In the genomic region with DNA sequence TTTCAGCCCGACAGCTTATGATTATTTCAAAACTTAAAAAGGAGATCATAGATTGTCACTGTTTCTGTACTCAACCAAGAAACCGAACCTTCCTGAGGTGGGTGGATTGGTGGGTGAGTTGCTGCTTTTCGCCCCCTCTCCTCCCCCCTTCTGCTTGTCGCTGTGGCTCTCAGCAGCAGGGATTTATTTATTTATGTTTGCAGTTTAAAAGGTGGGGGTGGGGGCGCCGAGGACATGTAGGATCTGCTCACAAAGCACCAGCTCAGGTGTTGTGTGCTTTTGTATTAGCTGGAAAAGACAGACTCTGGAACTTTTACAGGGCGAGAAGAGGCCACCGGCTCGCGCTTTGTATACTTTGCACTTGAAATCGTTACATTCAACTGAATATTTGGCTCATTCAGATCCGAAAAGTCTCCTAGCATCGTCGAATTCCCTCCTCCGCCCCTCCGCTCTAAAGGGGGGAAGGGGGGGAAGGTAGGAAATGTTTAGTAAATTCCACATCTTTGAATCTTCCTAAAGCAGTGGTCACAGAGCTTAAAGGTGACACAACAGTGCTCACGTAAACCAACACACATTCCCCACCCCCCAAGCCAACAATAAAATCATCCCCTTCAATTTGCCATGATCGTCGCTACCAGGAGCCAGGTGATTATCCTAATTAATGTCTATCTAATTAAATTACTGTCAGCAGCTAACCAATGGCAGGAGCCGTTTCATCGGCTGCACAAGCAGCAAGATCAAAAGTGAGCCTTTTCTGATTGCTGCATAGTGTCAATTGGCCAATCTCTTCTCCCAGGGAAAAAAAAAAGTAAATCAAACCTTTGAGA, we compare ENCODE assay signal across 10 cellular contexts. TPM values are rescaled to one million over a fixed set of nuclear protein-coding genes. Genes with fewer than 3 reads are reported as not detected.
DNase-seq lines count a peak whose midpoint lies in the region; ATAC-seq and TF ChIP-seq lines count a peak whose summit lies in the region.
"Had no signal": no experiment of that assay in that cellular context is flagged by ENCODE, and none has a peak within 500 bp of the region (broad histone marks: within the 10 kb centered on the region; RNA-seq: fewer than 3 reads in every experiment).

No MANE protein-coding gene starts in this region.

- no peak for TF ChIP-seq EP300 in SK-N-SH (IDR thresholded peaks at IDR 0.05; ENCODE audit: borderline replicate concordance in 1 of 2, low read depth in 1 of 2, low read length in 1 of 2)

- peaks cover 10 to 11% of the 10 kb centered on the region in 2 experiments for H3K36me3 ChIP-seq in SK-N-SH (replicated peaks in 1 of 2; ENCODE audit: control insufficient read depth in 1 of 2, insufficient read depth in 2 of 2, low read length in 1 of 2)

- peaks cover 6% of the 10 kb centered on the region for H3F3A ChIP-seq in SK-N-SH (replicated peaks; ENCODE audit: insufficient read depth)

- 26% methylated on average over 21 of the region's 21 CpGs for WGBS in SK-N-SH (ENCODE audit: low lambda C conversion rate)

- DNase-seq in SK-N-SH = peak; percentile 64
- DNase-seq in NCI-H1436 treated with DMSO at 0.1 percent for 48 hours (lab: John Stamatoyannopoulos, UW) = peak; percentile 51
- DNase-seq in central memory CD8-positive, alpha-beta T cell (ENCODE audit: low spot score in 2 of 2) = no peak
- DNase-seq in pons (ENCODE audit: low spot score) = peak; percentile 4
- DNase-seq in kidney glomerular epithelial cell (lab: John Stamatoyannopoulos, UW) = no peak

- no peak for TF ChIP-seq RAD21 in SK-N-SH (IDR thresholded peaks at IDR 0.05; ENCODE audit: low read length)

- H3K9me3 Mint-ChIP-seq in central memory CD8-positive, alpha-beta T cell = no peaks in the 10 kb centered on the region
- H3K9me3 Mint-ChIP-seq: dendritic cell treated with granulocyte-macrophage colony-stimulating factor and Interleukin-4, amounts not matched to agents 40 ng/mL and 50 ng/mL, for 4 days had no signal

- ATAC-seq in SK-N-SH treated with all-trans-retinoic acid at 6 μM for 48 hours (no peak), HG02870 (IDR thresholded peaks at IDR 0.05; ENCODE audit: unreplicated experiment) (no peak), HG03442 (IDR thresholded peaks at IDR 0.05; ENCODE audit: unreplicated experiment) (no peak)
- ATAC-seq in central memory CD8-positive, alpha-beta T cell (replicated peaks; ENCODE audit: extremely low read depth, poor library complexity, severe bottlenecking) = no peak

- peaks cover 42% of the 10 kb centered on the region for H3K4me1 Mint-ChIP-seq in central memory CD8-positive, alpha-beta T cell

- POLR2A ChIA-PET in SK-N-SH (lab: Yijun Ruan, JAX) = interaction anchor here (0.6 kb wide), 1 partner anchor 39 kb away, joined by 3 read pairs; no protein-coding TSS in a partner anchor

- H3K27me3 Mint-ChIP-seq in central memory CD8-positive, alpha-beta T cell = peaks cover 71% of the 10 kb centered on the region

- no peak overlapping the region for H2AFZ ChIP-seq in SK-N-SH (ENCODE audit: low read depth)

- H3K9me2 ChIP-seq in SK-N-SH = no peaks in the 10 kb centered on the region

- peak overlapping the region in 1 of 2 experiments; percentile 7; a peak in 1 of 4 replicates for H3K4me3 ChIP-seq in SK-N-SH (ENCODE audit: low read depth in 2 of 2, low read length in 1 of 2)
- H3K4me3 ChIP-seq: mucosa of descending colon had no signal

- peaks cover 3% of the 10 kb centered on the region for H3K36me3 Mint-ChIP-seq in central memory CD8-positive, alpha-beta T cell (ENCODE audit: insufficient read depth)

- CTCF ChIA-PET in SK-N-SH (lab: Yijun Ruan, JAX) = interaction anchor here (1.6 to 2.0 kb wide), 3 partner anchors 152 to 185 kb away, joined by 3 to 5 read pairs (median 5); no protein-coding TSS in a partner anchor

- H3K4me3 Mint-ChIP-seq in central memory CD8-positive, alpha-beta T cell = peak overlapping the region; percentile 58

- no peak overlapping the region for H3K27ac Mint-ChIP-seq in central memory CD8-positive, alpha-beta T cell (ENCODE audit: low read depth)
- H3K27ac Mint-ChIP-seq: dendritic cell treated with granulocyte-macrophage colony-stimulating factor and Interleukin-4, amounts not matched to agents 40 ng/mL and 50 ng/mL, for 4 days had no signal

- H3K27ac ChIP-seq in SK-N-SH (ENCODE audit: low read depth in 2 of 2, low read length in 1 of 2) = no peak overlapping the region

- peak overlapping the region; percentile 80; the same call in 1 of the 2 replicates for H3K4me2 ChIP-seq in SK-N-SH

- no peak for TF ChIP-seq CTCF in SK-N-SH (IDR thresholded peaks at IDR 0.05)

- H3K9ac ChIP-seq in SK-N-SH = no peak overlapping the region

- no peaks in the 10 kb centered on the region for H3K79me2 ChIP-seq in SK-N-SH (ENCODE audit: insufficient read depth)

- H3K27me3 ChIP-seq in SK-N-SH (ENCODE audit: insufficient read depth) = peaks cover 51% of the 10 kb centered on the region

- no peaks in the 10 kb centered on the region for H4K20me1 ChIP-seq in SK-N-SH (ENCODE audit: insufficient read depth)

- H3K4me1 ChIP-seq in SK-N-SH (ENCODE audit: control insufficient read depth in 1 of 2, insufficient read depth in 2 of 2, low read depth in 1 of 2, low read length in 1 of 2) = peaks cover 5 to 41% of the 10 kb centered on the region in 2 experiments; a peak in 1 of 4 replicates

- no peaks in the 10 kb centered on the region for H3K9me3 ChIP-seq in SK-N-SH
- H3K9me3 ChIP-seq: mucosa of descending colon had no signal

TF ChIP-seq in SK-N-SH, 30 proteins besides CTCF, POLR2A, EP300 and RAD21:
- TF ChIP-seq, protein P1, sequence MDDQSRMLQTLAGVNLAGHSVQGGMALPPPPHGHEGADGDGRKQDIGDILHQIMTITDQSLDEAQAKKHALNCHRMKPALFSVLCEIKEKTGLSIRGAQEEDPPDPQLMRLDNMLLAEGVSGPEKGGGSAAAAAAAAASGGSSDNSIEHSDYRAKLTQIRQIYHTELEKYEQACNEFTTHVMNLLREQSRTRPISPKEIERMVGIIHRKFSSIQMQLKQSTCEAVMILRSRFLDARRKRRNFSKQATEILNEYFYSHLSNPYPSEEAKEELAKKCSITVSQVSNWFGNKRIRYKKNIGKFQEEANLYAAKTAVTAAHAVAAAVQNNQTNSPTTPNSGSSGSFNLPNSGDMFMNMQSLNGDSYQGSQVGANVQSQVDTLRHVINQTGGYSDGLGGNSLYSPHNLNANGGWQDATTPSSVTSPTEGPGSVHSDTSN (IDR thresholded peaks at IDR 0.05) = no peak
- no peak for TF ChIP-seq GABPA (IDR thresholded peaks at IDR 0.05; ENCODE audit: low read depth)
- TF ChIP-seq, protein P2, sequence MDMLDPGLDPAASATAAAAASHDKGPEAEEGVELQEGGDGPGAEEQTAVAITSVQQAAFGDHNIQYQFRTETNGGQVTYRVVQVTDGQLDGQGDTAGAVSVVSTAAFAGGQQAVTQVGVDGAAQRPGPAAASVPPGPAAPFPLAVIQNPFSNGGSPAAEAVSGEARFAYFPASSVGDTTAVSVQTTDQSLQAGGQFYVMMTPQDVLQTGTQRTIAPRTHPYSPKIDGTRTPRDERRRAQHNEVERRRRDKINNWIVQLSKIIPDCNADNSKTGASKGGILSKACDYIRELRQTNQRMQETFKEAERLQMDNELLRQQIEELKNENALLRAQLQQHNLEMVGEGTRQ (IDR thresholded peaks at IDR 0.05; ENCODE audit: borderline replicate concordance, low read depth, low read length) = no peak
- TF ChIP-seq TAF1 (IDR thresholded peaks at IDR 0.05; ENCODE audit: borderline replicate concordance, low read depth, low read length) = no peak
- no peak for TF ChIP-seq RXRA (IDR thresholded peaks at IDR 0.05; ENCODE audit: borderline replicate concordance, low read depth)

TF ChIP-seq in SK-N-SH treated with all-trans-retinoic acid at 6 μM for 48 hours, 23 proteins besides CTCF, POLR2A, EP300 and RAD21:
- TF ChIP-seq ARNTL (CRISPR knock-in tag; IDR thresholded peaks at IDR 0.05; ENCODE audit: borderline replicate concordance, low read depth) = no peak
- no peak for TF ChIP-seq ZNF565 (CRISPR knock-in tag; conservative IDR thresholded peaks at IDR 0.05; ENCODE audit: low read depth)
- TF ChIP-seq ESRRG (CRISPR knock-in tag; IDR thresholded peaks at IDR 0.05) = no peak
- TF ChIP-seq, protein P3, sequence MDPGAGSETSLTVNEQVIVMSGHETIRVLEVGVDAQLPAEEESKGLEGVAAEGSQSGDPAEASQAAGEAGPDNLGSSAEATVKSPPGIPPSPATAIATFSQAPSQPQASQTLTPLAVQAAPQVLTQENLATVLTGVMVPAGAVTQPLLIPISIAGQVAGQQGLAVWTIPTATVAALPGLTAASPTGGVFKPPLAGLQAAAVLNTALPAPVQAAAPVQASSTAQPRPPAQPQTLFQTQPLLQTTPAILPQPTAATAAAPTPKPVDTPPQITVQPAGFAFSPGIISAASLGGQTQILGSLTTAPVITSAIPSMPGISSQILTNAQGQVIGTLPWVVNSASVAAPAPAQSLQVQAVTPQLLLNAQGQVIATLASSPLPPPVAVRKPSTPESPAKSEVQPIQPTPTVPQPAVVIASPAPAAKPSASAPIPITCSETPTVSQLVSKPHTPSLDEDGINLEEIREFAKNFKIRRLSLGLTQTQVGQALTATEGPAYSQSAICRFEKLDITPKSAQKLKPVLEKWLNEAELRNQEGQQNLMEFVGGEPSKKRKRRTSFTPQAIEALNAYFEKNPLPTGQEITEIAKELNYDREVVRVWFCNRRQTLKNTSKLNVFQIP (CRISPR knock-in tag; IDR thresholded peaks at IDR 0.05; ENCODE audit: borderline replicate concordance, low read depth) = no peak
- no peak for TF ChIP-seq BACH2 (CRISPR knock-in tag; IDR thresholded peaks at IDR 0.05; ENCODE audit: borderline replicate concordance)
- TF ChIP-seq GLIS3 (CRISPR knock-in tag; IDR thresholded peaks at IDR 0.05) = no peak
- no peak for TF ChIP-seq TCF4 (CRISPR knock-in tag; IDR thresholded peaks at IDR 0.05; ENCODE audit: borderline replicate concordance)
TF ChIP-seq in SK-N-SH treated with all-trans-retinoic acid at 6 μM for 48 hours: peak in this region for 0.

RNA-seq across cellular contexts. Expression of a gene that starts 0.4 kb away (rescaled TPM):
- polyA plus RNA-seq in SK-N-SH (2012; rRNA removed) = under 0.01 TPM in 1 of 2 replicates, not detected in the other
- polyA plus RNA-seq in SK-N-SH (2012; cell fraction: cytosol; rRNA removed) = 0.01 TPM in 1 of 2 replicates, not detected in the other
- polyA plus RNA-seq in SK-N-SH (2012; cell fraction: nucleus; rRNA removed) = 0.08 and 0.09 TPM in 2 replicates

Comparison
In these comparisons a context has a peak if more than half of its experiments do, and no peak if none do; other contexts are left out.
1. DNase-seq: peak in SK-N-SH (single experiment), NCI-H1436 treated with DMSO at 0.1 percent for 48 hours (single experiment) and pons (single experiment); none in central memory CD8-positive, alpha-beta T cell (0 of 2) and kidney glomerular epithelial cell (single experiment).